In genomic region chr6:14354919-14355572, GRCh38 we compare ENCODE assay signal across 8 cellular contexts.
DNase-seq lines count a peak whose midpoint lies in the region; ATAC-seq lines count a peak whose summit lies in the region.

No MANE protein-coding gene starts in this region.

- no peak for ATAC-seq in GM18861 (IDR thresholded peaks at IDR 0.05; ENCODE audit: unreplicated experiment)

- peak; percentile 77 for DNase-seq in ELR (ENCODE audit: low read depth)
- DNase-seq in RKO (ENCODE audit: low spot score): peak; percentile 34
- DNase-seq in fibroblast of gingiva (ENCODE audit: low read depth): peak; percentile 72
- peak; percentile 30 for DNase-seq in stimulated activated CD4-positive, alpha-beta T cell treated with anti-CD3 and anti-CD28 coated beads, Interleukin-15, amount 100 ng/mL, for 48 hours (ENCODE audit: low read depth in 2 of 2)
- DNase-seq in D341Med (ENCODE audit: low spot score): no peak
- no peak for DNase-seq in germinal center (ENCODE audit: low spot score)
- no peak for DNase-seq in NCI-H1105 (lab: John Stamatoyannopoulos, UW)

Comparison
In these comparisons a context has a peak if more than half of its experiments do, and no peak if none do; other contexts are left out.
1. DNase-seq: peak in ELR (single experiment), RKO (single experiment), fibroblast of gingiva (single experiment) and stimulated activated CD4-positive, alpha-beta T cell treated with anti-CD3 and anti-CD28 coated beads, Interleukin-15, amount 100 ng/mL, for 48 hours (2 of 2); none in D341Med (single experiment), germinal center (single experiment) and NCI-H1105 (single experiment).